14 cellular contexts compared by ENCODE assay signal in genomic region chr2:127570282-127571250, GRCh38. TPM values are rescaled to one million over a fixed set of nuclear protein-coding genes. Genes with fewer than 3 reads are reported as not detected.
DNase-seq lines count a peak whose midpoint lies in the region; ATAC-seq, FAIRE-seq and TF ChIP-seq lines count a peak whose summit lies in the region.
"Had no signal": no experiment of that assay in that cellular context is flagged by ENCODE, and none has a peak within 500 bp of the region (broad histone marks: within the 10 kb centered on the region; RNA-seq: fewer than 3 reads in every experiment).

No MANE protein-coding gene starts in this region.

- H3K79me2 ChIP-seq in hepatocyte, result no peaks in the 10 kb centered on the region

- no peak overlapping the region for H3K4me3 Mint-ChIP-seq in activated CD4-positive, alpha-beta memory T cell treated with anti-CD3 and anti-CD28 coated beads, Interleukin-2, amount 10 ng/mL, durations not matched to agents 7 days and 5 days
- H3K4me3 Mint-ChIP-seq in activated CD4-positive, alpha-beta memory T cell treated with anti-CD3 and anti-CD28 coated beads for 36 hours, result no peak overlapping the region

- H3K27ac Mint-ChIP-seq in activated CD4-positive, alpha-beta memory T cell treated with anti-CD3 and anti-CD28 coated beads, Interleukin-2, amount 10 ng/mL, durations not matched to agents 7 days and 5 days, result no peak overlapping the region
- no peak overlapping the region for H3K27ac Mint-ChIP-seq in activated CD4-positive, alpha-beta memory T cell treated with anti-CD3 and anti-CD28 coated beads for 36 hours

- no peaks in the 10 kb centered on the region for H3K27me3 ChIP-seq in lower lobe of right lung (ENCODE audit: low read depth)
- no peaks in the 10 kb centered on the region for H3K27me3 ChIP-seq in hepatocyte

- H3K4me1 Mint-ChIP-seq in activated CD4-positive, alpha-beta memory T cell treated with anti-CD3 and anti-CD28 coated beads, Interleukin-2, amount 10 ng/mL, durations not matched to agents 7 days and 5 days, result peaks cover 3% of the 10 kb centered on the region
- H3K4me1 Mint-ChIP-seq in activated CD4-positive, alpha-beta memory T cell treated with anti-CD3 and anti-CD28 coated beads for 36 hours (ENCODE audit: low read depth), result no peaks in the 10 kb centered on the region

- TF ChIP-seq CTCF in lower lobe of right lung (IDR thresholded peaks at IDR 0.05), result no peak
- TF ChIP-seq CTCF in hepatocyte (IDR thresholded peaks at IDR 0.05; ENCODE audit: poor library complexity), result no peak

- no peaks in the 10 kb centered on the region for H3K9me2 ChIP-seq in hepatocyte (replicated peaks; ENCODE audit: insufficient read depth)

- no peaks in the 10 kb centered on the region for H3K9me3 ChIP-seq in lower lobe of right lung
- H3K9me3 ChIP-seq in hepatocyte (ENCODE audit: low read depth), result no peaks in the 10 kb centered on the region

- ATAC-seq in lower lobe of right lung (peak; percentile 28 to 44), esophagus mucosa (no peak), GM18861 (IDR thresholded peaks at IDR 0.05; ENCODE audit: unreplicated experiment) (no peak)

- intact Hi-C loops in activated CD4-positive, alpha-beta memory T cell treated with anti-CD3 and anti-CD28 coated beads for 36 hours (cut with micrococcal nuclease), result no loop called here
- intact Hi-C loops in lower lobe of right lung (cut with DNase I), result no loop called here

- no peak for FAIRE-seq in urothelium cell line (lab: Jason Lieb, UNC)

- DNase-seq in activated CD4-positive, alpha-beta memory T cell treated with anti-CD3 and anti-CD28 coated beads, Interleukin-2, amount 10 ng/mL, durations not matched to agents 7 days and 5 days, result peak; percentile 3
- no peak for DNase-seq in activated CD4-positive, alpha-beta memory T cell treated with anti-CD3 and anti-CD28 coated beads for 36 hours
- DNase-seq in ecto neural progenitor cell (ENCODE audit: low spot score), result peak; percentile 37
- DNase-seq in lower lobe of right lung, result no peak
- DNase-seq in urothelium cell line (ENCODE audit: low spot score), result peak; percentile 47
- DNase-seq in hepatocyte (ENCODE audit: low spot score), result no peak
- DNase-seq: 8988T, activated gamma-delta T cell treated with Interleukin-2 at 50 U/mL for 16 hours, Calu3, retina, SW 1271 had no signal

- WGBS in hepatocyte (ENCODE audit: low lambda C conversion rate, missing lambda C conversion rate), result 74% methylated on average over 18 of the region's 18 CpGs

- H3K4me3 ChIP-seq in lower lobe of right lung, result no peak overlapping the region
- no peak overlapping the region for H3K4me3 ChIP-seq in hepatocyte

- POLR2A ChIA-PET in activated CD4-positive, alpha-beta memory T cell treated with anti-CD3 and anti-CD28 coated beads, Interleukin-2, amount 10 ng/mL, durations not matched to agents 7 days and 5 days (lab: Charles Lee), result no interaction called here
- POLR2A ChIA-PET in activated CD4-positive, alpha-beta memory T cell treated with anti-CD3 and anti-CD28 coated beads for 36 hours (lab: Charles Lee), result no interaction called here

- no peaks in the 10 kb centered on the region for H4K20me1 ChIP-seq in hepatocyte (ENCODE audit: insufficient read depth, poor library complexity, severe bottlenecking)

- no peak overlapping the region for H3K27ac ChIP-seq in lower lobe of right lung
- no peak overlapping the region for H3K27ac ChIP-seq in hepatocyte

- H3K36me3 ChIP-seq in lower lobe of right lung (no peaks in the 10 kb centered on the region), hepatocyte (replicated peaks; ENCODE audit: insufficient read depth, low read depth) (no peaks in the 10 kb centered on the region)

- no peak overlapping the region for H2AFZ ChIP-seq in hepatocyte

- H3K4me1 ChIP-seq in lower lobe of right lung (no peaks in the 10 kb centered on the region), hepatocyte (ENCODE audit: insufficient read depth) (no peaks in the 10 kb centered on the region)

- H3K36me3 Mint-ChIP-seq in activated CD4-positive, alpha-beta memory T cell treated with anti-CD3 and anti-CD28 coated beads, Interleukin-2, amount 10 ng/mL, durations not matched to agents 7 days and 5 days (ENCODE audit: low read depth), result no peaks in the 10 kb centered on the region
- H3K36me3 Mint-ChIP-seq in activated CD4-positive, alpha-beta memory T cell treated with anti-CD3 and anti-CD28 coated beads for 36 hours, result no peaks in the 10 kb centered on the region

- H3K27me3 Mint-ChIP-seq in activated CD4-positive, alpha-beta memory T cell treated with anti-CD3 and anti-CD28 coated beads, Interleukin-2, amount 10 ng/mL, durations not matched to agents 7 days and 5 days, result peaks cover 63% of the 10 kb centered on the region
- peaks cover 5% of the 10 kb centered on the region for H3K27me3 Mint-ChIP-seq in activated CD4-positive, alpha-beta memory T cell treated with anti-CD3 and anti-CD28 coated beads for 36 hours

- CTCF ChIA-PET in activated CD4-positive, alpha-beta memory T cell treated with anti-CD3 and anti-CD28 coated beads, Interleukin-2, amount 10 ng/mL, durations not matched to agents 7 days and 5 days (lab: Charles Lee), result no interaction called here
- CTCF ChIA-PET in activated CD4-positive, alpha-beta memory T cell treated with anti-CD3 and anti-CD28 coated beads for 36 hours (lab: Charles Lee), result no interaction called here

- no peaks in the 10 kb centered on the region for H3K9me3 Mint-ChIP-seq in activated CD4-positive, alpha-beta memory T cell treated with anti-CD3 and anti-CD28 coated beads, Interleukin-2, amount 10 ng/mL, durations not matched to agents 7 days and 5 days
- no peaks in the 10 kb centered on the region for H3K9me3 Mint-ChIP-seq in activated CD4-positive, alpha-beta memory T cell treated with anti-CD3 and anti-CD28 coated beads for 36 hours

- no peak overlapping the region for H3K4me2 ChIP-seq in hepatocyte

RNA-seq across cellular contexts. Expression of gene MYO7B, which starts 35.1 kb away (rescaled TPM):
- total RNA-seq in activated CD4-positive, alpha-beta memory T cell treated with anti-CD3 and anti-CD28 coated beads, Interleukin-2, amount 10 ng/mL, durations not matched to agents 7 days and 5 days, result under 1 TPM; 0.13 to 0.18 TPM
- total RNA-seq in activated CD4-positive, alpha-beta memory T cell treated with anti-CD3 and anti-CD28 coated beads for 36 hours, result under 1 TPM; 0.14 to 0.58 TPM
- total RNA-seq in lower lobe of right lung (5.2 TPM), hepatocyte (17.6 and 20.1 TPM in 2 replicates), esophagus mucosa (0.04 TPM)
- 12.6 and 17.6 TPM in 2 replicates for polyA plus RNA-seq in hepatocyte
- total RNA-seq: epithelial cell of proximal tubule had no signal

RNA-seq across cellular contexts. Expression of gene IWS1, which starts 44.3 kb away (rescaled TPM):
- 10 to 100 TPM; 40.8 to 43.3 TPM for total RNA-seq in activated CD4-positive, alpha-beta memory T cell treated with anti-CD3 and anti-CD28 coated beads, Interleukin-2, amount 10 ng/mL, durations not matched to agents 7 days and 5 days
- total RNA-seq in activated CD4-positive, alpha-beta memory T cell treated with anti-CD3 and anti-CD28 coated beads for 36 hours, result 10 to 100 TPM; 57.0 to 57.1 TPM
- total RNA-seq in lower lobe of right lung, result 36.7 TPM
- total RNA-seq in hepatocyte, result 45.9 and 58.5 TPM in 2 replicates
- 47.8 and 49.3 TPM in 2 replicates for polyA plus RNA-seq in hepatocyte
- total RNA-seq in esophagus mucosa, result 17.7 TPM

Comparison
In these comparisons a context has a peak if more than half of its experiments do, and no peak if none do; other contexts are left out.
1. DNase-seq: peak in activated CD4-positive, alpha-beta memory T cell treated with anti-CD3 and anti-CD28 coated beads, Interleukin-2, amount 10 ng/mL, durations not matched to agents 7 days and 5 days (single experiment), ecto neural progenitor cell (single experiment) and urothelium cell line (single experiment); none in activated CD4-positive, alpha-beta memory T cell treated with anti-CD3 and anti-CD28 coated beads for 36 hours (single experiment), lower lobe of right lung (single experiment) and hepatocyte (single experiment).
2. ATAC-seq: peak in lower lobe of right lung (2 of 2); none in esophagus mucosa (single experiment) and GM18861 (single experiment).